ENCODE assay signal across 25 cellular contexts in genomic region chr17:19567216-19568015, GRCh38. TPM values are rescaled to one million over a fixed set of nuclear protein-coding genes. Genes with fewer than 3 reads are reported as not detected.
"Had no signal": no experiment of that assay in that cellular context is flagged by ENCODE, and none has a peak within 500 bp of the region (broad histone marks: within the 10 kb centered on the region; RNA-seq: fewer than 3 reads in every experiment).

No MANE protein-coding gene starts in this region.

- H3K4me3 ChIP-seq: breast epithelium, colonic mucosa, dorsolateral prefrontal cortex, esophagus muscularis mucosa, spleen, testis, vagina had no signal

- DNase-seq: activated CD4-positive, alpha-beta memory T cell treated with anti-CD3 and anti-CD28 coated beads for 36 hours; activated CD4-positive, alpha-beta T cell treated with anti-CD3 and anti-CD28 coated beads for 36 hours; activated effector memory CD4-positive, alpha-beta T cell treated with Interleukin-2 at 50 U/mL for 16 hours; activated naive CD4-positive, alpha-beta T cell treated with anti-CD3 and anti-CD28 coated beads for 36 hours; activated naive CD8-positive, alpha-beta T cell treated with anti-CD3 and anti-CD28 coated beads, Interleukin-2, amount 10 ng/mL, durations not matched to agents 7 days and 5 days; activated T-cell treated with anti-CD3 and anti-CD28 coated beads, Interleukin-2, amount 50 U/mL, for 48 hours; amniotic stem cell; colonic mucosa; dorsolateral prefrontal cortex; effector memory CD8-positive, alpha-beta T cell; glutamatergic neuron; hippocampal formation; left ventricle myocardium superior; mammary epithelial cell; nucleus accumbens; spleen; stimulated activated CD4-positive, alpha-beta T cell treated with anti-CD3 and anti-CD28 coated beads, Interleukin-4, amount 100 ng/mL, for 1 hour; stimulated activated naive CD4-positive, alpha-beta T cell; T-helper 9 cell; testis; trophoblast cell had no signal

- H3K9me3 ChIP-seq: breast epithelium, colonic mucosa, esophagus muscularis mucosa, spleen, testis, vagina had no signal

- H3K27me3 ChIP-seq: breast epithelium, colonic mucosa, dorsolateral prefrontal cortex, esophagus muscularis mucosa, testis, vagina had no signal

- H3K27ac ChIP-seq: breast epithelium, colonic mucosa, esophagus muscularis mucosa, spleen, testis, vagina had no signal

- ATAC-seq: activated CD4-positive, alpha-beta T cell treated with anti-CD3 and anti-CD28 coated beads for 36 hours; effector memory CD8-positive, alpha-beta T cell; left ventricle myocardium superior had no signal

- H3K36me3 ChIP-seq: breast epithelium, colonic mucosa, esophagus muscularis mucosa, spleen, vagina had no signal

- FAIRE-seq: islet of Langerhans had no signal

- H3K4me1 ChIP-seq: breast epithelium, esophagus muscularis mucosa, testis had no signal

RNA-seq across cellular contexts. Expression of gene SLC47A1, which starts 33.8 kb away (rescaled TPM):
- total RNA-seq: activated naive CD8-positive, alpha-beta T cell treated with anti-CD3 and anti-CD28 coated beads, Interleukin-2, amount 10 ng/mL, durations not matched to agents 7 days and 5 days had no signal
